ENCODE assay signal across 12 cellular contexts in the genomic region with DNA sequence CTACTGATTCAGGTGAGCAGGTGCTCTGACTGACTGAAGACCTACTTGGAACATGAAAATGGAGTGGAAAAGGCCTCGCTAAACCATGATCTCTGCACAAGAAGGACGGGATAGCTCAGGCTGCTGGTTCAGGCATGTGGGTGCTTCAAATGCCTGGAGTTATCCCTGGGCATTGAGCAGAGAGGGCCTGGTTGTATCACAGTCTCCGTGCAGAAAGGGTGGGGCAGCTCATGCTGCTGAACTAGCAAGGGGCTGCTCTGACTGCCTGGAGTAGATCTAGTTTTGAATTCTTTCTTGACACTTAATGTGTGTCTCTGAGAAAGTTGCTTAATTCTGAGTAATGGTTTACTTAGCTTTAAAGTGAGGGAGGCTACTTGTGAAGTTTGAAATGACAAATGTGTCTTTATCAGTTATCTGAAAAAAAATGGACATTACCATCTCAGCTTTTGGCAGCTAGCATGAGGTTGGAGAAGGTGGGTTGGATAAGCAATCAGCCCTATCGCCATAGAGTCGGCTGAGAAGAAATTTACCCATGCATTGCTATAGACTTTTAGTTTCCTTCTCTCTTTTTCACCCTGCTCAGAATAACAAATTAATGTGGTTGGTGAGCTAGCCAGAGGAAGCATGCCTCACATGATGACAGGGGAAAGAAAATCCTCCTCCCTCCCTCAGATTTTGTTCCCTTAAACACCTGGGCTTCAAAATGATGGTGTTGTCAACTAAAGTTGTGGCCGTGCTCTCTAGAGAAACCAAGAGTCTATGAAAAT.
"Had no signal": no experiment of that assay in that cellular context is flagged by ENCODE, and none has a peak within 500 bp of the region (broad histone marks: within the 10 kb centered on the region; RNA-seq: fewer than 3 reads in every experiment).

No MANE protein-coding gene starts in this region.

- H3K4me1 ChIP-seq: tibial nerve had no signal

- ATAC-seq: activated CD4-positive, CD25-positive, alpha-beta regulatory T cell treated with anti-CD3 and anti-CD28 coated beads, Interleukin-2, amount 50 U/mL, for 24 hours; activated T-helper 17 cell treated with anti-CD3 and anti-CD28 coated beads, Interleukin-2, amount 50 U/mL, for 72 hours; naive thymus-derived CD8-positive, alpha-beta T cell had no signal

- H3K27me3 Mint-ChIP-seq: activated T-helper 17 cell treated with anti-CD3 and anti-CD28 coated beads, Interleukin-2, amount 50 U/mL, for 72 hours had no signal

- H3K4me3 ChIP-seq: tibial nerve had no signal

- DNase-seq: activated naive CD4-positive, alpha-beta T cell treated with Interleukin-2 at 50 U/mL for 16 hours; activated T-cell treated with anti-CD3 and anti-CD28 coated beads for 4 hours; dermis blood vessel endothelial cell; naive thymus-derived CD8-positive, alpha-beta T cell; retina; stimulated activated CD4-positive, alpha-beta T cell treated with anti-CD3 and anti-CD28 coated beads, Interleukin-4, amount 100 ng/mL, for 1 hour; stimulated activated naive B cell treated with anti-CD40 and anti-IgM and Interleukin-4, amounts not matched to agents 10 μg/mL and 1 μg/mL and 100 μg/mL, for 72 hours; T-helper 9 cell had no signal

- H3K4me1 Mint-ChIP-seq: activated T-helper 17 cell treated with anti-CD3 and anti-CD28 coated beads, Interleukin-2, amount 50 U/mL, for 72 hours; naive thymus-derived CD8-positive, alpha-beta T cell; stimulated activated naive B cell treated with anti-CD40 and anti-IgM and Interleukin-4, amounts not matched to agents 10 μg/mL and 1 μg/mL and 100 μg/mL, for 72 hours had no signal

- H3K36me3 Mint-ChIP-seq: naive thymus-derived CD8-positive, alpha-beta T cell; stimulated activated naive B cell treated with anti-CD40 and anti-IgM and Interleukin-4, amounts not matched to agents 10 μg/mL and 1 μg/mL and 100 μg/mL, for 72 hours had no signal

- H3K27ac ChIP-seq: neutrophil, tibial nerve had no signal

- H3K4me3 Mint-ChIP-seq: activated T-helper 17 cell treated with anti-CD3 and anti-CD28 coated beads, Interleukin-2, amount 50 U/mL, for 72 hours; naive thymus-derived CD8-positive, alpha-beta T cell; stimulated activated naive B cell treated with anti-CD40 and anti-IgM and Interleukin-4, amounts not matched to agents 10 μg/mL and 1 μg/mL and 100 μg/mL, for 72 hours had no signal

- H3K36me3 ChIP-seq: neutrophil, tibial nerve had no signal

- H3K9me3 ChIP-seq: neutrophil, tibial nerve had no signal

- H3K27me3 ChIP-seq: neutrophil, tibial nerve had no signal

- H3K9me3 Mint-ChIP-seq: stimulated activated naive B cell treated with anti-CD40 and anti-IgM and Interleukin-4, amounts not matched to agents 10 μg/mL and 1 μg/mL and 100 μg/mL, for 72 hours had no signal

- H3K27ac Mint-ChIP-seq: activated T-helper 17 cell treated with anti-CD3 and anti-CD28 coated beads, Interleukin-2, amount 50 U/mL, for 72 hours; naive thymus-derived CD8-positive, alpha-beta T cell; stimulated activated naive B cell treated with anti-CD40 and anti-IgM and Interleukin-4, amounts not matched to agents 10 μg/mL and 1 μg/mL and 100 μg/mL, for 72 hours had no signal
